Comparison of ENCODE assay signal across 8 cellular contexts in genomic region chr1:248857749-248858095, GRCh38. TPM values are rescaled to one million over a fixed set of nuclear protein-coding genes. Genes with fewer than 3 reads are reported as not detected.
DNase-seq lines count a peak whose midpoint lies in the region; ATAC-seq and TF ChIP-seq lines count a peak whose summit lies in the region.

No MANE protein-coding gene starts in this region.

- no peak for TF ChIP-seq CTCF in Peyer's patch (IDR thresholded peaks at IDR 0.05)
- no peak for TF ChIP-seq CTCF in fibroblast of the aortic adventitia (IDR thresholded peaks at IDR 0.05; ENCODE audit: insufficient read depth, low read length)

- H3K4me2 ChIP-seq in skeletal muscle satellite cell (ENCODE audit: low read length), result peak overlapping the region; percentile 96

- H3K27me3 ChIP-seq in Peyer's patch (no peaks in the 10 kb centered on the region), skeletal muscle satellite cell (ENCODE audit: control insufficient read depth, insufficient read depth, low read length) (no peaks in the 10 kb centered on the region)

- H3K4me1 ChIP-seq in Peyer's patch, result peaks cover 0 to 22% (median 6%) of the 10 kb centered on the region in 4 donors
- peaks cover 22% of the 10 kb centered on the region for H3K4me1 ChIP-seq in skeletal muscle satellite cell (ENCODE audit: control insufficient read depth, insufficient read depth, low read length)

- H3K9me3 ChIP-seq in Peyer's patch (no peaks in the 10 kb centered on the region), skeletal muscle satellite cell (replicated peaks; ENCODE audit: low read length) (no peaks in the 10 kb centered on the region)

- H3K4me3 ChIP-seq in Peyer's patch, result peak overlapping the region; percentile 53 to 78 (median 59)
- H3K4me3 ChIP-seq in fibroblast of the aortic adventitia (ENCODE audit: low read depth, low read length), result peak overlapping the region; percentile 73
- peak overlapping the region; percentile 88 for H3K4me3 ChIP-seq in skeletal muscle satellite cell (ENCODE audit: low read length)

- H3K36me3 ChIP-seq in Peyer's patch (peaks cover 0 to 7% (median 0%) of the 10 kb centered on the region in 3 donors), skeletal muscle satellite cell (ENCODE audit: insufficient read depth, low read length) (peaks cover 27% of the 10 kb centered on the region)

- TF ChIP-seq POLR2A in Peyer's patch (IDR thresholded peaks at IDR 0.05), result no peak

- DNase-seq in Peyer's patch (no peak), fibroblast of the aortic adventitia (ENCODE audit: low read depth) (no peak), NCI-H1417 treated with DMSO at 0.1 percent for 48 hours (lab: John Stamatoyannopoulos, UW) (no peak), nucleus accumbens (lab: John Stamatoyannopoulos, UW) (no peak), DMS79 (lab: John Stamatoyannopoulos, UW) (no peak)

- ATAC-seq in GM19455 (IDR thresholded peaks at IDR 0.05; ENCODE audit: unreplicated experiment), result peak; percentile 7
- no peak for ATAC-seq in HG03139 (IDR thresholded peaks at IDR 0.05; ENCODE audit: unreplicated experiment)

- H3K9ac ChIP-seq in skeletal muscle satellite cell (ENCODE audit: low read depth, low read length), result peak overlapping the region; percentile 89

- peak overlapping the region; percentile 85 to 94 (median 90) for H3K27ac ChIP-seq in Peyer's patch

RNA-seq across cellular contexts. Expression of gene ZNF692, which starts 1.2 kb away (rescaled TPM):
- total RNA-seq in Peyer's patch, result 100 to 1,000 TPM in 2 of 4 donors, 10 to 100 TPM in 2; 46.2 to 128 (median 104) TPM
- 8.9 and 9.6 TPM in 2 replicates for total RNA-seq in fibroblast of the aortic adventitia (ENCODE audit: low replicate concordance)
- 11.4 and 19.4 TPM in 2 replicates for total RNA-seq in skeletal muscle satellite cell (2012; rRNA removed)

RNA-seq across cellular contexts. Expression of gene ZNF672, which starts 19.7 kb away (rescaled TPM):
- 10 to 100 TPM; 48.4 to 64.4 (median 60.5) TPM for total RNA-seq in Peyer's patch
- 12.9 and 14.0 TPM in 2 replicates for total RNA-seq in fibroblast of the aortic adventitia (ENCODE audit: low replicate concordance)
- 12.4 and 15.5 TPM in 2 replicates for total RNA-seq in skeletal muscle satellite cell (2012; rRNA removed)

RNA-seq across cellular contexts. Expression of gene SH3BP5L, which starts 32.0 kb away (rescaled TPM):
- total RNA-seq in Peyer's patch, result 10 to 100 TPM; 19.0 to 60.6 (median 51.5) TPM
- 20.2 and 21.8 TPM in 2 replicates for total RNA-seq in fibroblast of the aortic adventitia (ENCODE audit: low replicate concordance)
- total RNA-seq in skeletal muscle satellite cell (2012; rRNA removed), result 19.0 and 27.3 TPM in 2 replicates

RNA-seq across cellular contexts. Expression of gene PGBD2, which starts 48.3 kb away (rescaled TPM):
- total RNA-seq in Peyer's patch (10 to 100 TPM in 3 of 4 donors, 1 to 10 TPM in 1; 9.9 to 17.2 (median 14.4) TPM), fibroblast of the aortic adventitia (ENCODE audit: low replicate concordance) (3.1 and 4.7 TPM in 2 replicates)
- total RNA-seq in skeletal muscle satellite cell (2012; rRNA removed), result 3.5 and 3.9 TPM in 2 replicates
